8 cellular contexts compared by ENCODE assay signal in the genomic region with DNA sequence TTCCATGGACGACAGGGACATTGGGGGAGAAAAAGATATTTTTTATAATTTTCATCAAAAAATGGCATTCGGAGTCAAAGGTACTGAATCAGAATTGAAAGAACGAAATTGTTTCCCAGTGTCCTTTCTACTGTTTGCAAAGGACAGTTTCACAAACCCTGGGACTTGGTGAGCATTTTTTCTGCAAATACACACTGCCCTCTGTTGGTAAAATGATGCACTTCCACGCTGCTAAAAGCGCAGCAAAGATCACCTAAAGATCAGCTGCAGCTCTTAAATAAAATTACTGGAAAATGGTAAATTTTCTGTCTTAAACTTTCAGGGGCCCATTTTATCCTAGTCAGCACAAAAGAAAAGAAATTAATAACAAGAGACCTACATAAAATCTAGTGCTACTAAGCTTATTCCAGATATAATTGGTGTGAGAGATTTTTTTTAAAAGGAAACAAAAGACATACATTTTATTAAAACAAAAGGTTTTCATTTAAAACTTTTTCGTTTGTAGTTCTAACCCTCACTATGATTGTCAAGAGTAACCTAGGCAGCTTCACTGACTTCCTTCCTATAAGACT.
DNase-seq lines count a peak whose midpoint lies in the region; ATAC-seq and TF ChIP-seq lines count a peak whose summit lies in the region.

No MANE protein-coding gene starts in this region.

- peak; percentile 69 for ATAC-seq in HG03103 (IDR thresholded peaks at IDR 0.05; ENCODE audit: low read depth, unreplicated experiment)

- H3K9me3 ChIP-seq in MG63 = no peaks in the 10 kb centered on the region

- H3K27ac Mint-ChIP-seq in chondrocyte (ENCODE audit: unreplicated experiment) = no peak overlapping the region

- no peak overlapping the region for H3K4me3 ChIP-seq in AG09309 (ENCODE audit: control insufficient read depth, low read depth, low read length)
- H3K4me3 ChIP-seq in GM12875 (ENCODE audit: low read depth, low read length) = no peak overlapping the region
- H3K4me3 ChIP-seq in MG63 = no peak overlapping the region

- no peaks in the 10 kb centered on the region for H3K27me3 Mint-ChIP-seq in chondrocyte (ENCODE audit: low read depth)

- H3K4me3 Mint-ChIP-seq in chondrocyte (ENCODE audit: unreplicated experiment) = no peak overlapping the region

- H3K9me3 Mint-ChIP-seq in chondrocyte (ENCODE audit: low read depth) = peaks cover 3% of the 10 kb centered on the region

- H3K4me1 Mint-ChIP-seq in chondrocyte (ENCODE audit: low read depth) = peaks cover 3% of the 10 kb centered on the region

- no peaks in the 10 kb centered on the region for H3K27me3 ChIP-seq in MG63

- peak; percentile 77 for TF ChIP-seq CTCF in AG09309 (IDR thresholded peaks at IDR 0.05; ENCODE audit: control insufficient read depth, insufficient read depth, low read depth, low read length, missing control alignments)
- TF ChIP-seq CTCF in GM12875 (IDR thresholded peaks at IDR 0.05; ENCODE audit: borderline replicate concordance, insufficient read depth, low read depth, low read length) = peak; percentile 58; the same call in 1 of the 2 replicates
- TF ChIP-seq CTCF in chondrocyte (IDR thresholded peaks at IDR 0.05) = peak; percentile 97

- peak; percentile 43 for DNase-seq in AG09309 (ENCODE audit: low read depth)
- peak; percentile 75 for DNase-seq in NCI-H82 (lab: John Stamatoyannopoulos, UW)
- DNase-seq in chondrocyte (ENCODE audit: low spot score) = no peak
- DNase-seq in lung microvascular endothelial cell (ENCODE audit: low read depth in 2 of 2) = peak; percentile 67 to 85
- DNase-seq in MG63 = no peak
- no peak for DNase-seq in activated CD4-positive, CD25-positive, alpha-beta regulatory T cell treated with anti-CD3 and anti-CD28 coated beads, Interleukin-2, amount 50 U/mL, for 72 hours

- H3K36me3 ChIP-seq in MG63 = no peaks in the 10 kb centered on the region

- no peaks in the 10 kb centered on the region for H3K36me3 Mint-ChIP-seq in chondrocyte (ENCODE audit: low read depth)

Comparison
In these comparisons a context has a peak if more than half of its experiments do, and no peak if none do; other contexts are left out.
1. DNase-seq: peak in AG09309 (single experiment), NCI-H82 (single experiment) and lung microvascular endothelial cell (2 of 2); none in chondrocyte (single experiment), MG63 (single experiment) and activated CD4-positive, CD25-positive, alpha-beta regulatory T cell treated with anti-CD3 and anti-CD28 coated beads, Interleukin-2, amount 50 U/mL, for 72 hours (single experiment).
2. Peak in every context shown above with its lines, with median percentiles within 50 percentile points of each other: CTCF ChIP-seq.